10 cellular contexts compared by ENCODE assay signal in genomic region chr17:43661699-43662431, GRCh38. TPM values are rescaled to one million over a fixed set of nuclear protein-coding genes. Genes with fewer than 3 reads are reported as not detected.
DNase-seq lines count a peak whose midpoint lies in the region; ATAC-seq lines count a peak whose summit lies in the region.
"Had no signal": no experiment of that assay in that cellular context is flagged by ENCODE, and none has a peak within 500 bp of the region (broad histone marks: within the 10 kb centered on the region; RNA-seq: fewer than 3 reads in every experiment).

Gene MEOX1, minus strand, starts transcription at chr17:43661922. Its CDS starts 388 bp downstream, at chr17:43661534.

- H3K4me1 Mint-ChIP-seq in activated T-helper 17 cell treated with anti-CD3 and anti-CD28 coated beads, Interleukin-2, amount 50 U/mL, for 72 hours: peaks cover 15% of the 10 kb centered on the region
- H3K4me1 Mint-ChIP-seq in stimulated activated naive CD8-positive, alpha-beta T cell treated with anti-CD3 and anti-CD28 coated beads, Interleukin-15, amount 100 ng/mL, for 72 hours: peaks cover 45% of the 10 kb centered on the region
- H3K4me1 Mint-ChIP-seq: naive B cell had no signal

- peak within 1 kb of the TSS; percentile 79 for H3K4me3 Mint-ChIP-seq in activated T-helper 17 cell treated with anti-CD3 and anti-CD28 coated beads, Interleukin-2, amount 50 U/mL, for 72 hours
- peak within 1 kb of the TSS; percentile 47 to 75 for H3K4me3 Mint-ChIP-seq in stimulated activated naive CD8-positive, alpha-beta T cell treated with anti-CD3 and anti-CD28 coated beads, Interleukin-15, amount 100 ng/mL, for 72 hours

- ATAC-seq in activated T-helper 17 cell treated with anti-CD3 and anti-CD28 coated beads, Interleukin-2, amount 50 U/mL, for 72 hours (replicated peaks): peak; percentile 92
- ATAC-seq in left cardiac atrium (peak; percentile 34 to 74), HG03095 (IDR thresholded peaks at IDR 0.05; ENCODE audit: unreplicated experiment) (no peak), GM21717 (IDR thresholded peaks at IDR 0.05; ENCODE audit: unreplicated experiment) (no peak)
- ATAC-seq in stimulated activated naive CD8-positive, alpha-beta T cell treated with anti-CD3 and anti-CD28 coated beads, Interleukin-15, amount 100 ng/mL, for 72 hours: peak; percentile 94
- ATAC-seq: Panc1 had no signal

- peak within 1 kb of the TSS; percentile 74 for H3K27ac Mint-ChIP-seq in activated T-helper 17 cell treated with anti-CD3 and anti-CD28 coated beads, Interleukin-2, amount 50 U/mL, for 72 hours
- peak within 1 kb of the TSS; percentile 1 to 80 for H3K27ac Mint-ChIP-seq in stimulated activated naive CD8-positive, alpha-beta T cell treated with anti-CD3 and anti-CD28 coated beads, Interleukin-15, amount 100 ng/mL, for 72 hours
- H3K27ac Mint-ChIP-seq: naive B cell had no signal

- H3K27me3 Mint-ChIP-seq in activated T-helper 17 cell treated with anti-CD3 and anti-CD28 coated beads, Interleukin-2, amount 50 U/mL, for 72 hours: no peaks in the 10 kb centered on the region
- peaks cover 50% of the 10 kb centered on the region for H3K27me3 Mint-ChIP-seq in stimulated activated naive CD8-positive, alpha-beta T cell treated with anti-CD3 and anti-CD28 coated beads, Interleukin-15, amount 100 ng/mL, for 72 hours

- peak; percentile 60 for DNase-seq in activated CD4-positive, alpha-beta T cell treated with anti-CD3 and anti-CD28 coated beads for 48 hours
- DNase-seq in activated CD4-positive, alpha-beta T cell treated with anti-CD3 and anti-CD28 coated beads for 1 hour: no peak
- DNase-seq in left cardiac atrium (no peak), SHP77 treated with DMSO at 0.1 percent for 48 hours (lab: John Stamatoyannopoulos, UW) (no peak)
- DNase-seq in stimulated activated naive CD8-positive, alpha-beta T cell treated with anti-CD3 and anti-CD28 coated beads, Interleukin-15, amount 100 ng/mL, for 72 hours: peak; percentile 38 to 45
- DNase-seq: naive B cell had no signal

- H3K36me3 Mint-ChIP-seq in activated T-helper 17 cell treated with anti-CD3 and anti-CD28 coated beads, Interleukin-2, amount 50 U/mL, for 72 hours (ENCODE audit: low read depth): no peaks in the 10 kb centered on the region
- H3K36me3 Mint-ChIP-seq: naive B cell had no signal

- no peaks in the 10 kb centered on the region for H3K9me3 Mint-ChIP-seq in activated T-helper 17 cell treated with anti-CD3 and anti-CD28 coated beads, Interleukin-2, amount 50 U/mL, for 72 hours
- H3K9me3 Mint-ChIP-seq in stimulated activated naive CD8-positive, alpha-beta T cell treated with anti-CD3 and anti-CD28 coated beads, Interleukin-15, amount 100 ng/mL, for 72 hours: no peaks in the 10 kb centered on the region
- H3K9me3 Mint-ChIP-seq: naive B cell had no signal

- intact Hi-C loops in left cardiac atrium (cut with DNase I): no loop called here

RNA-seq across cellular contexts. Expression of gene MEOX1, which starts in this region (rescaled TPM):
- 1 to 10 TPM; 3.3 to 4.8 TPM for total RNA-seq in activated T-helper 17 cell treated with anti-CD3 and anti-CD28 coated beads, Interleukin-2, amount 50 U/mL, for 72 hours
- 10 to 100 TPM in 1 of 2 donors, 1 to 10 TPM in 1; 9.4 to 25.6 TPM for total RNA-seq in left cardiac atrium

Comparison
In these comparisons a context has a peak if more than half of its experiments do, and no peak if none do; other contexts are left out.
1. DNase-seq: peak in activated CD4-positive, alpha-beta T cell treated with anti-CD3 and anti-CD28 coated beads for 48 hours (single experiment) and stimulated activated naive CD8-positive, alpha-beta T cell treated with anti-CD3 and anti-CD28 coated beads, Interleukin-15, amount 100 ng/mL, for 72 hours (2 of 2); none in activated CD4-positive, alpha-beta T cell treated with anti-CD3 and anti-CD28 coated beads for 1 hour (single experiment), left cardiac atrium (single experiment) and SHP77 treated with DMSO at 0.1 percent for 48 hours (single experiment).
2. ATAC-seq: peak in activated T-helper 17 cell treated with anti-CD3 and anti-CD28 coated beads, Interleukin-2, amount 50 U/mL, for 72 hours (single experiment), left cardiac atrium (2 of 2) and stimulated activated naive CD8-positive, alpha-beta T cell treated with anti-CD3 and anti-CD28 coated beads, Interleukin-15, amount 100 ng/mL, for 72 hours (single experiment); none in HG03095 (single experiment) and GM21717 (single experiment).